ENCODE assay signal across 21 cellular contexts in the genomic region with DNA sequence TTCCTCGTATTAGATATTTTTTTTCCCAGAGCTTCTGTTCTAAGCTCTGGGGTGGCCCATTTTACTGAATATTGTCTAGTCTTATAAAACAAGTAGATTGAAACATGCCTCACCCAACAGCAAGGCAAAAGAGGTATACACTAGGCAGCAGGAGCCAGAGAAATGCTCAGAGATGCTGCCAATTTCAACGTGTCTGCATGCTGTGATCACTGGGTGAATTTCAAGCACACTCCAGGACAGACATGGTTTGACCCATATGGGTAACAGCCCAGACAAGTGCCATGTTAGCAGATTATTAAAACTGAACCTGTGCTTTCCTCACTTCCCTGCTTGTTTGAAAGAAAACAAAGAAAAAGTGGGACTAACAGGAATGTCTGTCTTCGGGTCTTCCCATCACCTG.
"Had no signal": no experiment of that assay in that cellular context is flagged by ENCODE, and none has a peak within 500 bp of the region (broad histone marks: within the 10 kb centered on the region; RNA-seq: fewer than 3 reads in every experiment).

No MANE protein-coding gene starts in this region.

- H3K9me3 Mint-ChIP-seq: activated CD8-positive, alpha-beta T cell treated with anti-CD3 and anti-CD28 coated beads for 36 hours; activated naive CD4-positive, alpha-beta T cell treated with anti-CD3 and anti-CD28 coated beads, Interleukin-2, amount 10 ng/mL, durations not matched to agents 7 days and 5 days; activated naive CD8-positive, alpha-beta T cell treated with anti-CD3 and anti-CD28 coated beads for 36 hours; activated T-cell treated with anti-CD3 and anti-CD28 coated beads, Interleukin-2, amount 50 U/mL, for 72 hours; activated T-helper 2 cell treated with anti-CD3 and anti-CD28 coated beads, Interferon-gamma antibody, Interleukin-2, Interleukin-4, amounts not matched to agents 10 μg/mL and 5 μg/mL and 100 μg/mL, durations not matched to agents 14 hours and 24 hours and 36 hours had no signal

- H3K27ac Mint-ChIP-seq: activated CD8-positive, alpha-beta T cell treated with anti-CD3 and anti-CD28 coated beads for 36 hours; activated naive CD4-positive, alpha-beta T cell treated with anti-CD3 and anti-CD28 coated beads, Interleukin-2, amount 10 ng/mL, durations not matched to agents 7 days and 5 days; activated naive CD8-positive, alpha-beta T cell treated with anti-CD3 and anti-CD28 coated beads for 36 hours; activated T-cell treated with anti-CD3 and anti-CD28 coated beads, Interleukin-2, amount 50 U/mL, for 72 hours; activated T-helper 2 cell treated with anti-CD3 and anti-CD28 coated beads, Interferon-gamma antibody, Interleukin-2, Interleukin-4, amounts not matched to agents 10 μg/mL and 5 μg/mL and 100 μg/mL, durations not matched to agents 14 hours and 24 hours and 36 hours had no signal

- DNase-seq: activated CD4-positive, alpha-beta T cell treated with anti-CD3 and anti-CD28 coated beads for 4 hours; activated CD8-positive, alpha-beta memory T cell treated with anti-CD3 and anti-CD28 coated beads, Interleukin-2, amount 50 U/mL, for 4 hours; activated CD8-positive, alpha-beta T cell treated with anti-CD3 and anti-CD28 coated beads for 36 hours; activated gamma-delta T cell treated with Interleukin-2 at 50 U/mL for 16 hours; activated naive CD4-positive, alpha-beta T cell treated with anti-CD3 and anti-CD28 coated beads, Interleukin-2, amount 10 ng/mL, durations not matched to agents 7 days and 5 days; activated naive CD8-positive, alpha-beta T cell treated with anti-CD3 and anti-CD28 coated beads for 36 hours; activated T-cell treated with anti-CD3 and anti-CD28 coated beads, Interleukin-2, amount 50 U/mL, for 72 hours; brain microvascular endothelial cell; MM.1S; NCI-H1436; NCI-H1694 treated with DMSO at 0.1 percent for 48 hours; NCI-H2029 treated with DMSO at 0.1 percent for 48 hours; RPMI8226; SJCRH30; SK-N-SH; T-helper 1 cell had no signal

- H3K27me3 ChIP-seq: brain microvascular endothelial cell, SJCRH30 had no signal

- ATAC-seq: activated CD4-positive, CD25-positive, alpha-beta regulatory T cell treated with anti-CD3 and anti-CD28 coated beads, Interleukin-2, amount 50 U/mL, for 24 hours; activated CD8-positive, alpha-beta T cell treated with anti-CD3 and anti-CD28 coated beads for 36 hours; activated T-cell treated with anti-CD3 and anti-CD28 coated beads, Interleukin-2, amount 50 U/mL, for 72 hours; Panc1; Right ventricle myocardium inferior had no signal

- H3K4me3 ChIP-seq: coronary artery, SJCRH30 had no signal

- H3K4me2 ChIP-seq: SK-N-SH had no signal

- H3K9me3 ChIP-seq: SJCRH30, SK-N-SH had no signal

- H3K4me3 Mint-ChIP-seq: activated CD8-positive, alpha-beta T cell treated with anti-CD3 and anti-CD28 coated beads for 36 hours; activated naive CD4-positive, alpha-beta T cell treated with anti-CD3 and anti-CD28 coated beads, Interleukin-2, amount 10 ng/mL, durations not matched to agents 7 days and 5 days; activated naive CD8-positive, alpha-beta T cell treated with anti-CD3 and anti-CD28 coated beads for 36 hours; activated T-cell treated with anti-CD3 and anti-CD28 coated beads, Interleukin-2, amount 50 U/mL, for 72 hours had no signal

- H3K27me3 Mint-ChIP-seq: activated CD8-positive, alpha-beta T cell treated with anti-CD3 and anti-CD28 coated beads for 36 hours; activated naive CD4-positive, alpha-beta T cell treated with anti-CD3 and anti-CD28 coated beads, Interleukin-2, amount 10 ng/mL, durations not matched to agents 7 days and 5 days; activated naive CD8-positive, alpha-beta T cell treated with anti-CD3 and anti-CD28 coated beads for 36 hours had no signal

- H3K27ac ChIP-seq: brain microvascular endothelial cell, coronary artery, SJCRH30 had no signal

- H3K9ac ChIP-seq: SK-N-SH had no signal

- H3K4me1 ChIP-seq: SJCRH30 had no signal
